In the genomic region with DNA sequence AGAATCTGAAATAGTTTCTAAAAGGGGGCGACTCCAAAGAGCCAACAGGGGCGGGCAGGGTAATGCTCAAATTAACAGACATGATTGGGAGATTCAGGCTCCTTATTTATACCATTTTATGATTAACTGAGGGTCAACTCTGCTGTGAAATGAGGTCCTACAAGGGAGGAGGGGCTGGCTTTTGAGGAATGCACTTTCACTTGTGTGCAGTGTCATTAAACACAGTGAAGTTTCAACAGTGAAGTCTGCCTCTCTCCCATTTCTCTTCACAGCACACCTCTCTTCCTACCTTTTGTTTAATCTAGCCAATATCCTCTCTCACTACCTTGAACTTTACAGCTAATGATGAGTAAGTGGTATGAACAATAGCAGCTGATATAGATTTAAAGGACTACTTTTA, we compare ENCODE assay signal across 17 cellular contexts.
DNase-seq lines count a peak whose midpoint lies in the region; ATAC-seq, FAIRE-seq and TF ChIP-seq lines count a peak whose summit lies in the region.
"Had no signal": no experiment of that assay in that cellular context is flagged by ENCODE, and none has a peak within 500 bp of the region (broad histone marks: within the 10 kb centered on the region; RNA-seq: fewer than 3 reads in every experiment).

No MANE protein-coding gene starts in this region.

- H3K36me3 Mint-ChIP-seq in activated T-cell treated with anti-CD3 and anti-CD28 coated beads, Interleukin-2, amount 50 U/mL, for 4 hours (ENCODE audit: insufficient read depth) = no peaks in the 10 kb centered on the region

- TF ChIP-seq CTCF in H1 (IDR thresholded peaks at IDR 0.05; ENCODE audit: control extremely low read depth in 1 of 3, insufficient read depth in 1 of 3, low read depth in 1 of 3, low read length in 3 of 3) (no peak), brain microvascular endothelial cell (IDR thresholded peaks at IDR 0.05; ENCODE audit: low read depth, low read length, missing control alignments) (no peak)

- H2BK5ac ChIP-seq in H1 (ENCODE audit: low read depth, low read length) (no peak overlapping the region), mesendoderm (ENCODE audit: low read length) (no peak overlapping the region)

- no peaks in the 10 kb centered on the region for H3K27me3 ChIP-seq in H1 (replicated peaks in 1 of 4; ENCODE audit: control insufficient read depth in 3 of 4, extremely low read depth in 1 of 4, insufficient read depth in 3 of 4, low read length in 3 of 4)
- no peaks in the 10 kb centered on the region for H3K27me3 ChIP-seq in mesendoderm (ENCODE audit: insufficient read depth, low read length, poor library complexity)
- H3K27me3 ChIP-seq in brain microvascular endothelial cell (replicated peaks) = no peaks in the 10 kb centered on the region
- H3K27me3 ChIP-seq: Peyer's patch had no signal

- no peak for ATAC-seq in HG03135 (IDR thresholded peaks at IDR 0.05; ENCODE audit: unreplicated experiment)
- no peak for ATAC-seq in activated T-cell treated with anti-CD3 and anti-CD28 coated beads, Interleukin-2, amount 50 U/mL, for 4 hours

- no peak overlapping the region for H2BK120ac ChIP-seq in H1 (replicated peaks; ENCODE audit: low read depth, low read length)
- no peak overlapping the region for H2BK120ac ChIP-seq in mesendoderm (ENCODE audit: low read depth, low read length)

- no peaks in the 10 kb centered on the region for H3K9me3 Mint-ChIP-seq in activated T-cell treated with anti-CD3 and anti-CD28 coated beads, Interleukin-2, amount 50 U/mL, for 4 hours
- H3K9me3 Mint-ChIP-seq: CD4-positive, alpha-beta T cell had no signal

- H2AK5ac ChIP-seq in H1 (ENCODE audit: low read depth, low read length) (no peak overlapping the region), mesendoderm (ENCODE audit: low read length) (no peak overlapping the region)

- H3K56ac ChIP-seq in H1 (replicated peaks; ENCODE audit: insufficient read length, low read depth, low read length) (no peak overlapping the region), mesendoderm (ENCODE audit: low read length) (no peak overlapping the region)

- H2AFZ ChIP-seq in H1 (ENCODE audit: low read length) = peak overlapping the region; percentile 93

- H3K79me2 ChIP-seq in H1 (ENCODE audit: control insufficient read depth in 1 of 2, insufficient read depth in 2 of 2, low read length in 2 of 2) (no peaks in the 10 kb centered on the region), mesendoderm (ENCODE audit: control insufficient read depth, insufficient read depth, low read length) (no peaks in the 10 kb centered on the region)

- H3K4me2 ChIP-seq in H1 (ENCODE audit: insufficient read depth in 1 of 2, low read depth in 2 of 2, low read length in 2 of 2) (no peak overlapping the region), mesendoderm (ENCODE audit: low read length) (no peak overlapping the region)
- H3K4me2 ChIP-seq: KMS-11 had no signal

- FAIRE-seq in H1 (lab: Jason Lieb, UNC) (no peak), HTR-8/SVneo (lab: Jason Lieb, UNC) (no peak)

- no peak overlapping the region for H4K91ac ChIP-seq in H1 (replicated peaks; ENCODE audit: insufficient read length, low read length)

- H2BK20ac ChIP-seq in H1 (ENCODE audit: low read length) = no peak overlapping the region

- peaks cover 2% of the 10 kb centered on the region for H3K27me3 Mint-ChIP-seq in activated T-cell treated with anti-CD3 and anti-CD28 coated beads, Interleukin-2, amount 50 U/mL, for 4 hours (ENCODE audit: low read depth)

- H4K20me1 ChIP-seq in H1 (replicated peaks in 1 of 2; ENCODE audit: control insufficient read depth in 1 of 2, insufficient read depth in 2 of 2, low read length in 2 of 2) = no peaks in the 10 kb centered on the region

- no peak overlapping the region for H2BK15ac ChIP-seq in H1 (ENCODE audit: low read length)
- no peak overlapping the region for H2BK15ac ChIP-seq in mesendoderm (replicated peaks; ENCODE audit: low read depth)

- H3K9me3 ChIP-seq in H1 (ENCODE audit: insufficient read depth in 2 of 2, low read depth in 1 of 2, low read length in 1 of 2) = no peaks in the 10 kb centered on the region
- H3K9me3 ChIP-seq: Peyer's patch had no signal

- H3K4me3 ChIP-seq in H1 (ENCODE audit: extremely low read depth in 1 of 4, insufficient read depth in 2 of 4, low read depth in 3 of 4, low read length in 4 of 4) (no peak overlapping the region), mesendoderm (ENCODE audit: low read length) (no peak overlapping the region), brain microvascular endothelial cell (ENCODE audit: low read depth, low read length) (no peak overlapping the region)
- H3K4me3 ChIP-seq: Peyer's patch had no signal

- no peak overlapping the region for H3K14ac ChIP-seq in H1 (ENCODE audit: insufficient read length)

- no peak overlapping the region for H3K23ac ChIP-seq in H1 (ENCODE audit: insufficient read length)
- H3K23ac ChIP-seq in mesendoderm (ENCODE audit: low read length) = no peak overlapping the region

- POLR2A ChIA-PET in H1 (lab: Charles Lee; ENCODE audit: partially characterized antibody) = no interaction called here

- H4K8ac ChIP-seq in H1 (ENCODE audit: extremely low read depth, insufficient read depth, low read length) = no peak overlapping the region
- no peak overlapping the region for H4K8ac ChIP-seq in mesendoderm (ENCODE audit: low read depth, low read length)

- no peaks in the 10 kb centered on the region for H3K23me2 ChIP-seq in H1 (ENCODE audit: low read depth, low read length)

- no peak for TF ChIP-seq EP300 in H1 (IDR thresholded peaks at IDR 0.05; ENCODE audit: borderline replicate concordance in 1 of 2, low read depth in 2 of 2, low read length in 2 of 2)

- H3K4ac ChIP-seq in H1 (replicated peaks; ENCODE audit: insufficient read length, low read depth, low read length) (no peak overlapping the region), mesendoderm (ENCODE audit: low read depth, low read length) (no peak overlapping the region)

- no peak overlapping the region for H4K5ac ChIP-seq in H1 (ENCODE audit: insufficient read length, low read depth, low read length)
- no peak overlapping the region for H4K5ac ChIP-seq in mesendoderm (ENCODE audit: low read length)

- no peaks in the 10 kb centered on the region for H3K79me1 ChIP-seq in H1 (ENCODE audit: low read depth, low read length)
- H3K79me1 ChIP-seq in mesendoderm (ENCODE audit: low read length) = no peaks in the 10 kb centered on the region

- TF ChIP-seq POLR2A in H1 (IDR thresholded peaks at IDR 0.05; ENCODE audit: control extremely low read depth in 1 of 2, low read depth in 2 of 2, low read length in 2 of 2) = no peak

- H2BK12ac ChIP-seq in H1 (ENCODE audit: low read depth, low read length) = no peak overlapping the region

- H3K4me1 Mint-ChIP-seq in activated T-cell treated with anti-CD3 and anti-CD28 coated beads, Interleukin-2, amount 50 U/mL, for 4 hours (ENCODE audit: low read depth) = no peaks in the 10 kb centered on the region
- H3K4me1 Mint-ChIP-seq: B cell had no signal

- no peak overlapping the region for H3K4me3 Mint-ChIP-seq in activated T-cell treated with anti-CD3 and anti-CD28 coated beads, Interleukin-2, amount 50 U/mL, for 4 hours
- H3K4me3 Mint-ChIP-seq: B cell; CD4-positive, alpha-beta T cell had no signal

- H3K9ac ChIP-seq in H1 (replicated peaks in 1 of 4; ENCODE audit: extremely low read depth in 1 of 4, low read depth in 3 of 4, low read length in 3 of 4) = no peak overlapping the region
- no peak overlapping the region for H3K9ac ChIP-seq in mesendoderm (ENCODE audit: low read length)
- H3K9ac ChIP-seq: KMS-11 had no signal

- H3K4me1 ChIP-seq in H1 (replicated peaks in 1 of 4; ENCODE audit: control insufficient read depth in 3 of 4, insufficient read depth in 4 of 4, low read length in 3 of 4) (no peaks in the 10 kb centered on the region), mesendoderm (ENCODE audit: control insufficient read depth, low read depth, low read length) (no peaks in the 10 kb centered on the region)

- CTCF ChIA-PET in H1 (lab: Charles Lee; ENCODE audit: partially characterized antibody) = no interaction called here

- DNase-seq in ACHN (peak; percentile 7), HuH-7 (ENCODE audit: low spot score) (peak; percentile 28), H1 (ENCODE audit: low read depth in 1 of 2, low spot score in 2 of 2) (no peak), mesendoderm (no peak), HTR-8/SVneo (ENCODE audit: insufficient read length, low spot score) (no peak), brain microvascular endothelial cell (no peak)
- no peak for DNase-seq in activated T-cell treated with anti-CD3 and anti-CD28 coated beads, Interleukin-2, amount 50 U/mL, for 4 hours
- DNase-seq: 8988T; Calu3; CD4-positive, alpha-beta T cell; HCEC 1CT; MV-4-11; NCI-H1694 treated with DMSO at 0.1 percent for 48 hours; Peyer's patch had no signal

- 92% methylated on average over 2 of the region's 2 CpGs; no CpG with 5 or more reads in 1 of the 2 experiments for WGBS in H1 (ENCODE audit: extremely low coverage in 1 of 2, insufficient coverage in 1 of 2, insufficient read length in 1 of 2, insufficient replicate concordance in 2 of 2, low coverage in 1 of 2, low lambda C conversion rate in 2 of 2, missing lambda C conversion rate in 1 of 2), 2 experiments
- no CpG with 5 or more reads among the region's 2 CpGs for WGBS in mesendoderm (ENCODE audit: extremely low coverage, insufficient coverage, low lambda C conversion rate)

- TF ChIP-seq RAD21 in H1 (IDR thresholded peaks at IDR 0.05 in 1 of 2, conservative IDR thresholded peaks at IDR 0.05 in 1 of 2; ENCODE audit: low read depth in 2 of 2, low read length in 2 of 2) = no peak

- no peak overlapping the region for H3K27ac ChIP-seq in H1 (ENCODE audit: low read depth, low read length)
- no peak overlapping the region for H3K27ac ChIP-seq in mesendoderm (ENCODE audit: low read depth, low read length)
- H3K27ac ChIP-seq in brain microvascular endothelial cell = no peak overlapping the region
- H3K27ac ChIP-seq: KMS-11, Peyer's patch had no signal

- H3K36me3 ChIP-seq in H1 (ENCODE audit: control insufficient read depth in 2 of 4, insufficient read depth in 4 of 4, low read length in 3 of 4) (0 out of 8 replicates have a peak, but pooled peaks cover 0 to 2% (median 0%) of the 10 kb centered on the region in 4 experiments), mesendoderm (ENCODE audit: control insufficient read depth, insufficient read depth, low read length) (no peaks in the 10 kb centered on the region), brain microvascular endothelial cell (replicated peaks) (no peaks in the 10 kb centered on the region)
- H3K36me3 ChIP-seq: Peyer's patch had no signal

- in situ Hi-C loops in ACHN (cut with HindIII; ENCODE audit: low pct_ligation_motif_present, low pct_unique_long_range_greater_than_20kb, low sequenced_read_pairs) (no loop called here), brain microvascular endothelial cell (cut with HindIII; ENCODE audit: low pct_ligation_motif_present, low sequenced_read_pairs) (no loop called here)

- H3K18ac ChIP-seq in H1 (ENCODE audit: extremely low read depth, low read length) = no peak overlapping the region
- H3K18ac ChIP-seq in mesendoderm (ENCODE audit: low read length) = peak overlapping the region; percentile 28

TF ChIP-seq in H1, 55 proteins besides CTCF, POLR2A, EP300 and RAD21 (continues in another document):
- TF ChIP-seq YY1 (IDR thresholded peaks at IDR 0.05; ENCODE audit: low read depth, low read length) (no peak), ZNF274 (IDR thresholded peaks at IDR 0.05; ENCODE audit: borderline replicate concordance, extremely low read depth, low read length) (no peak), SAP30 (IDR thresholded peaks at IDR 0.05; ENCODE audit: insufficient read depth, insufficient replicate concordance, low read length) (no peak)

Comparison
In these comparisons a context has a peak if more than half of its experiments do, and no peak if none do; other contexts are left out.
1. DNase-seq: peak in ACHN (single experiment) and HuH-7 (single experiment); none in H1 (0 of 2), mesendoderm (single experiment), HTR-8/SVneo (single experiment), brain microvascular endothelial cell (single experiment) and activated T-cell treated with anti-CD3 and anti-CD28 coated beads, Interleukin-2, amount 50 U/mL, for 4 hours (single experiment).